Comparison of ENCODE assay signal across 17 cellular contexts in the genomic region with DNA sequence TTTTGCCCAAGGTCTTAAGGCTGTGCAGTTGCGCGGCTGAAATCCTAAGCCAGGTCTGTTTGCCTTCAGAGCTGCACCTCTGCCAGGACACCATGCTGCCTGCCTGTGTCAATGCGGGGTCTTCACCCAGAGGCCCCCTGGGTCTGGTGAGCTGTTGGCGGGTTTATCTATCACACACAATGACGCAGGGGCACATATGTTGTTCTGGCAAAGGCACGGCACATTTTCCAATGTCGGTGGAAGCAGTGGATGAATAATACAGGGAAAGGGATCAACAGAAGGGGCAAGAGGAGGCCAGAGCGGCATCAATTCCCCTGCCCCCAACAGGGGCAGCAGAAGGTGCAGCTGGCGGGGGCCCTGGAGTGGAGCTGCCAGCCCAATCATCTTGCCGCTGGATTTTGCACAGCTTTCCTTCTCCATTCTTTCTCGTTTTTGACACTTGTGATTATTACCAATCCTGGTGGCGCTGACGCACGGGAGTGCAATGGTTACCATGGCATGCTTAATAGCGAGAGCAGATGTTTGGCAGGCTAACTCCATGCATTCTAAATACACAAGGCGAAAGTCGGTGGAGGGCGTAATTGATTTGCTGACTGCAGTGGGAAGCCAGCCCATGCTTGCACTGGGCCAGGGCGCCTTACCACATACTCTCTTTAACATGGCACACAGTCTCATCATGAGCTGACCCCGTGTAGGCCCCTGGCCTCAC. TPM values are rescaled to one million over a fixed set of nuclear protein-coding genes. Genes with fewer than 3 reads are reported as not detected.
DNase-seq lines count a peak whose midpoint lies in the region; ATAC-seq and TF ChIP-seq lines count a peak whose summit lies in the region.
"Had no signal": no experiment of that assay in that cellular context is flagged by ENCODE, and none has a peak within 500 bp of the region (broad histone marks: within the 10 kb centered on the region; RNA-seq: fewer than 3 reads in every experiment).

No MANE protein-coding gene starts in this region.

- no peak overlapping the region for H4K91ac ChIP-seq in IMR-90 (ENCODE audit: insufficient read depth, low read depth, low read length)

- H3K9ac ChIP-seq in IMR-90 (ENCODE audit: low read depth, low read length) (no peak overlapping the region), mammary epithelial cell (ENCODE audit: insufficient read depth, low read length) (no peak overlapping the region)

- dilution Hi-C loops in IMR-90 (cut with HindIII; ENCODE audit: low sequenced_read_pairs, unreplicated experiment) (no loop called here), mammary epithelial cell (cut with HindIII; ENCODE audit: low sequenced_read_pairs) (no loop called here)

- H3K79me2 ChIP-seq in mammary epithelial cell (ENCODE audit: insufficient read depth, low read length): no peaks in the 10 kb centered on the region

- no peak overlapping the region for H2BK5ac ChIP-seq in IMR-90 (ENCODE audit: low read depth, low read length, poor library complexity, severe bottlenecking)

- no peaks in the 10 kb centered on the region for H3K9me1 ChIP-seq in IMR-90 (ENCODE audit: insufficient read depth, low read length)

- H2AFZ ChIP-seq in IMR-90 (replicated peaks; ENCODE audit: low read length, poor library complexity) (no peak overlapping the region), mammary epithelial cell (ENCODE audit: low read depth, low read length) (no peak overlapping the region)

- H2BK20ac ChIP-seq in IMR-90 (ENCODE audit: low read depth, low read length): no peak overlapping the region

- no peak overlapping the region for H4K5ac ChIP-seq in IMR-90 (ENCODE audit: low read depth, low read length)

- H3K36me3 ChIP-seq in IMR-90 (ENCODE audit: control insufficient read depth, insufficient read depth, low read length) (no peaks in the 10 kb centered on the region), mammary epithelial cell (ENCODE audit: insufficient read depth, low read length) (no peaks in the 10 kb centered on the region)
- H3K36me3 ChIP-seq: right lobe of liver, tibial nerve had no signal

- peak; percentile 79 for DNase-seq in AG10803 (ENCODE audit: low read depth)
- DNase-seq in IMR-90: peak; percentile 8
- DNase-seq in NCI-H446 treated with DMSO at 0.1 percent for 48 hours (lab: John Stamatoyannopoulos, UW): peak; percentile 98
- DNase-seq in fibroblast of the aortic adventitia (ENCODE audit: low read depth): peak; percentile 31
- DNase-seq in mammary epithelial cell: no peak
- DNase-seq in DMS53 (lab: John Stamatoyannopoulos, UW): no peak
- DNase-seq in SK-N-DZ (ENCODE audit: low spot score): no peak
- DNase-seq: AML-193; DND-41; endodermal cell; GOT3; NCI-H526; right lobe of liver; stimulated activated CD4-positive, alpha-beta T cell treated with anti-CD3 and anti-CD28 coated beads, Interleukin-4, amount 100 ng/mL, for 1 hour; T-cell had no signal

- H3K4ac ChIP-seq in IMR-90 (ENCODE audit: low read depth, low read length): no peak overlapping the region

- no peak overlapping the region for H2AK5ac ChIP-seq in IMR-90 (ENCODE audit: low read depth, low read length)

- no peak overlapping the region for H3K4me2 ChIP-seq in IMR-90 (ENCODE audit: low read depth, low read length)
- no peak overlapping the region for H3K4me2 ChIP-seq in mammary epithelial cell (ENCODE audit: insufficient read depth, low read depth, low read length)

- no peak overlapping the region for H3K27ac ChIP-seq in IMR-90 (ENCODE audit: insufficient read depth, low read length)
- H3K27ac ChIP-seq in mammary epithelial cell (ENCODE audit: insufficient read depth, low read depth, low read length): no peak overlapping the region
- H3K27ac ChIP-seq: right lobe of liver, tibial nerve had no signal

- TF ChIP-seq CTCF in AG10803 (conservative IDR thresholded peaks at IDR 0.05; ENCODE audit: low read length) (no peak), IMR-90 (conservative IDR thresholded peaks at IDR 0.05; ENCODE audit: low read depth, low read length) (no peak), fibroblast of the aortic adventitia (IDR thresholded peaks at IDR 0.05; ENCODE audit: insufficient read depth, low read length) (no peak), mammary epithelial cell (conservative IDR thresholded peaks at IDR 0.05 in 1 of 2, IDR thresholded peaks at IDR 0.05 in 1 of 2; ENCODE audit: extremely low read depth in 1 of 2, insufficient read depth in 1 of 2, low read depth in 1 of 2, low read length in 2 of 2) (no peak)

- H3K9me3 ChIP-seq in IMR-90 (ENCODE audit: control insufficient read depth, insufficient read depth, low read length): no peaks in the 10 kb centered on the region
- no peaks in the 10 kb centered on the region for H3K9me3 ChIP-seq in mammary epithelial cell (replicated peaks; ENCODE audit: insufficient read depth, low read length)
- H3K9me3 ChIP-seq: right lobe of liver, tibial nerve had no signal

- no peaks in the 10 kb centered on the region for H4K20me1 ChIP-seq in IMR-90 (ENCODE audit: insufficient read depth, low read length)
- H4K20me1 ChIP-seq in mammary epithelial cell (ENCODE audit: insufficient read depth, low read length): no peaks in the 10 kb centered on the region

- H3K14ac ChIP-seq in IMR-90 (replicated peaks; ENCODE audit: low read depth, low read length): no peak overlapping the region

- POLR2A ChIA-PET in IMR-90 (lab: Charles Lee; ENCODE audit: unreplicated experiment): interaction anchor here (0.6 kb wide), 1 partner anchor 113 kb away, joined by 3 read pairs; no protein-coding TSS in a partner anchor

- no peak overlapping the region for H3K56ac ChIP-seq in IMR-90 (ENCODE audit: extremely low read depth, insufficient read depth, low read length)

- H3K4me1 ChIP-seq in IMR-90 (ENCODE audit: control insufficient read depth, insufficient read depth, low read length) (peaks cover under 1% of the 10 kb centered on the region; the same call in 1 of the 2 replicates), mammary epithelial cell (ENCODE audit: insufficient read depth, low read length) (no peaks in the 10 kb centered on the region)
- H3K4me1 ChIP-seq: right lobe of liver had no signal

- H2BK120ac ChIP-seq in IMR-90 (ENCODE audit: low read depth, low read length): no peak overlapping the region

- in situ Hi-C loops in IMR-90 (cut with MboI; ENCODE audit: low sequenced_read_pairs) (no loop called here), mammary epithelial cell (cut with MboI; ENCODE audit: low sequenced_read_pairs in 2 of 2) (no loop called here)

- 20% methylated on average over 1 of the region's 20 CpGs; no CpG with 5 or more reads in 1 of the 2 experiments for WGBS in IMR-90 (ENCODE audit: extremely low coverage in 2 of 2, insufficient read length in 1 of 2), 2 experiments
- WGBS in mammary epithelial cell (ENCODE audit: low coverage, missing lambda C conversion rate): 85% methylated on average over 19 of the region's 20 CpGs

- H4K8ac ChIP-seq in IMR-90 (ENCODE audit: low read depth in 2 of 2, low read length in 2 of 2): no peak overlapping the region

- H3K4me3 ChIP-seq in AG10803 (ENCODE audit: low read length) (no peak overlapping the region), IMR-90 (ENCODE audit: insufficient read depth, low read depth, low read length) (no peak overlapping the region), fibroblast of the aortic adventitia (ENCODE audit: low read depth, low read length) (no peak overlapping the region), mammary epithelial cell (replicated peaks in 1 of 3; ENCODE audit: insufficient read depth in 1 of 3, low read depth in 2 of 3, low read length in 3 of 3) (no peak overlapping the region)
- H3K4me3 ChIP-seq: right lobe of liver, tibial nerve had no signal

- no peak overlapping the region for H3K23ac ChIP-seq in IMR-90 (ENCODE audit: low read depth, low read length)

- BruUV-seq in IMR-90 (replicated peaks; lab: Mats Ljungman, UMichigan) (no TSS peak), mammary epithelial cell (replicated peaks; lab: Mats Ljungman, UMichigan) (no TSS peak)

- H3K27me3 ChIP-seq in IMR-90 (ENCODE audit: control insufficient read depth, insufficient read depth, low read length) (peaks cover 15% of the 10 kb centered on the region), mammary epithelial cell (ENCODE audit: insufficient read depth, low read length) (peaks cover 7% of the 10 kb centered on the region)
- H3K27me3 ChIP-seq: right lobe of liver, tibial nerve had no signal

- CTCF ChIA-PET in IMR-90 (lab: Yijun Ruan, JAX) (interaction anchor here (1.0 to 1.5 kb wide), 4 partner anchors 10 to 1083 kb away, joined by 3 to 4 read pairs (median 3); no protein-coding TSS in a partner anchor), mammary epithelial cell (lab: Charles Lee; ENCODE audit: low non-redundant PET) (no interaction called here)

- intact Hi-C loops in IMR-90 (cut with micrococcal nuclease): loop anchor here (2.0 to 10.0 kb wide), 2 partner anchors 872 to 1880 kb away; no protein-coding TSS in a partner anchor
- intact Hi-C loops in mammary epithelial cell (cut with micrococcal nuclease): loop anchor here (10.0 kb wide), 3 partner anchors 182 to 872 kb away; no protein-coding TSS in a partner anchor

- no peak for ATAC-seq in IMR-90 (ENCODE audit: low read depth)
- ATAC-seq in HG03039 (IDR thresholded peaks at IDR 0.05; ENCODE audit: unreplicated experiment): no peak

- no peak for TF ChIP-seq POLR2A in IMR-90 (IDR thresholded peaks at IDR 0.05; ENCODE audit: low read depth, low read length)

- no peak overlapping the region for H2AK9ac ChIP-seq in IMR-90 (replicated peaks; ENCODE audit: low read depth, low read length, poor library complexity)

- no peaks in the 10 kb centered on the region for H3K79me1 ChIP-seq in IMR-90 (ENCODE audit: low read depth in 1 of 2, low read length in 2 of 2)

- H2BK15ac ChIP-seq in IMR-90 (ENCODE audit: low read depth, low read length): no peak overlapping the region

- H3K18ac ChIP-seq in IMR-90 (ENCODE audit: low read depth, low read length): no peak overlapping the region

- no peak for TF ChIP-seq RAD21 in IMR-90 (IDR thresholded peaks at IDR 0.05; ENCODE audit: low read length)

RNA-seq across cellular contexts. Expression of gene CYP2J2, which starts 45.8 kb away (rescaled TPM):
- total RNA-seq in IMR-90 (2012; rRNA removed) (0.18 TPM in 1 of 2 replicates, not detected in the other), fibroblast of the aortic adventitia (ENCODE audit: low replicate concordance) (0.09 TPM in 1 of 2 replicates, not detected in the other), mammary epithelial cell (1 to 10 TPM; 1.1 to 3.2 TPM)
- polyA plus RNA-seq in IMR-90 (2012; rRNA removed) (0.09 TPM in 1 of 2 replicates, not detected in the other), mammary epithelial cell (0.92 TPM)
- 0.04 TPM in 1 of 2 replicates, not detected in the other for polyA plus RNA-seq in IMR-90 (2012; cell fraction: cytosol; rRNA removed)
- polyA plus RNA-seq in IMR-90 (2012; cell fraction: nucleus; rRNA removed; ENCODE audit: low replicate concordance): 0.06 TPM in 1 of 2 replicates, not detected in the other
- not detected for polyA minus RNA-seq in mammary epithelial cell
- polyA plus RNA-seq in SK-N-DZ (2014; cell fraction: cytosol; rRNA removed): 0.57 and 1.3 TPM in 2 replicates
- polyA plus RNA-seq in SK-N-DZ (2014; cell fraction: nucleus; rRNA removed): 1.2 and 2.0 TPM in 2 replicates

Comparison
In these comparisons a context has a peak if more than half of its experiments do, and no peak if none do; other contexts are left out.
1. DNase-seq: peak in AG10803 (single experiment), IMR-90 (single experiment), NCI-H446 treated with DMSO at 0.1 percent for 48 hours (single experiment) and fibroblast of the aortic adventitia (single experiment); none in mammary epithelial cell (single experiment), DMS53 (single experiment) and SK-N-DZ (single experiment).